ENCODE assay signal across 18 cellular contexts in the genomic region with DNA sequence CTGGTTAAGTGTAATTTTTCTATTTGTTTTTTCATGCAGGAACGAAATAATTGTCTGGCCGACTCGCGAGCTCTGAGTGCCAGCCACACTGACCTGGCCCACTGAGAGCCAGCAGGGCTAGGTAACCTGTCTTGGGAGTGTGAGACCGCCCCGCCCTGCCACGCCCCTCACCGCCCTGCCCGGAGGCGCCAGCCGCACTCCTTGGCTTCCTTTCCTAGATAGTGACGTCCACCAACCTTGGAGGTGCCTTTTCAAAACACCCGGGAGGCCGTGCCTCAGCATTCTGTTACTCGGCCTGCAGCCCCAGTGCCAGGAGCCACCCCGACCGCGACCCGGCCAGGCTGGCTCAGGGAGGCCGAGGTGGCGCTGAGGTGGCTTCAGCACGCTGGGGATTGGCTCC. TPM values are rescaled to one million over a fixed set of nuclear protein-coding genes. Genes with fewer than 3 reads are reported as not detected.
DNase-seq lines count a peak whose midpoint lies in the region; ATAC-seq, FAIRE-seq and TF ChIP-seq lines count a peak whose summit lies in the region.
"Had no signal": no experiment of that assay in that cellular context is flagged by ENCODE, and none has a peak within 500 bp of the region (broad histone marks: within the 10 kb centered on the region; RNA-seq: fewer than 3 reads in every experiment).

No MANE protein-coding gene starts in this region.

- no peaks in the 10 kb centered on the region for H3K27me3 Mint-ChIP-seq in type B pancreatic cell
- H3K27me3 Mint-ChIP-seq: naive thymus-derived CD8-positive, alpha-beta T cell had no signal

- H3K27me3 ChIP-seq in bronchial epithelial cell (ENCODE audit: control insufficient read depth, insufficient read depth, low read length), result no peaks in the 10 kb centered on the region
- H3K27me3 ChIP-seq: body of pancreas had no signal

- DNase-seq in LoVo (ENCODE audit: low spot score), result peak; percentile 44
- peak; percentile 44 for DNase-seq in bronchial epithelial cell (ENCODE audit: low read depth)
- peak; percentile 89 for DNase-seq in mesenteric fat pad (ENCODE audit: low spot score)
- DNase-seq in type B pancreatic cell (ENCODE audit: extremely low spot score, unreplicated experiment), result no peak
- no peak for DNase-seq in ecto neural progenitor cell (ENCODE audit: low spot score)
- DNase-seq in NCI-H1105 (lab: John Stamatoyannopoulos, UW), result no peak
- DNase-seq: activated CD4-positive, CD25-positive, alpha-beta regulatory T cell; activated gamma-delta T cell treated with Interleukin-2 at 50 U/mL for 16 hours; body of pancreas; DND-41; hypothalamus; naive thymus-derived CD8-positive, alpha-beta T cell; NCI-H187 treated with DMSO at 0.1 percent for 48 hours; NCI-H524 treated with DMSO at 0.1 percent for 48 hours; RPMI8226 had no signal

- H3K36me3 Mint-ChIP-seq in type B pancreatic cell, result peaks cover 8% of the 10 kb centered on the region

- H3K9me3 Mint-ChIP-seq in type B pancreatic cell, result no peaks in the 10 kb centered on the region
- H3K9me3 Mint-ChIP-seq: naive thymus-derived CD8-positive, alpha-beta T cell had no signal

- no peak for ATAC-seq in GM19397 (IDR thresholded peaks at IDR 0.05; ENCODE audit: unreplicated experiment)
- ATAC-seq: body of pancreas; left lobe of liver; naive thymus-derived CD8-positive, alpha-beta T cell had no signal

- H3K27ac Mint-ChIP-seq in type B pancreatic cell, result peak overlapping the region; percentile 68

- peaks cover 27% of the 10 kb centered on the region for H3K36me3 ChIP-seq in bronchial epithelial cell (ENCODE audit: control insufficient read depth, insufficient read depth, low read length)

- H3K4me3 ChIP-seq in bronchial epithelial cell (ENCODE audit: low read depth, low read length), result no peak overlapping the region
- H3K4me3 ChIP-seq: body of pancreas had no signal

- no peak overlapping the region for H3K4me3 Mint-ChIP-seq in type B pancreatic cell

- TF ChIP-seq CTCF in bronchial epithelial cell (IDR thresholded peaks at IDR 0.05; ENCODE audit: insufficient read depth, low read length, severe bottlenecking) (no peak), type B pancreatic cell (conservative IDR thresholded peaks at IDR 0.05) (no peak)

- no peak for FAIRE-seq in bronchial epithelial cell (lab: Jason Lieb, UNC)
- FAIRE-seq: H54 had no signal

- peaks cover 22% of the 10 kb centered on the region for H3K4me1 Mint-ChIP-seq in type B pancreatic cell (ENCODE audit: unreplicated experiment)

RNA-seq across cellular contexts. Expression of a gene that starts 21.7 kb away (rescaled TPM):
- total RNA-seq in bronchial epithelial cell, result 4.9 and 6.1 TPM in 2 replicates
- 6.3 TPM for total RNA-seq in mesenteric fat pad
- 17.3 and 35.2 TPM in 2 replicates for total RNA-seq in type B pancreatic cell (ENCODE audit: low replicate concordance)

RNA-seq across cellular contexts. Expression of a gene that starts 22.1 kb away (rescaled TPM):
- 76.1 and 77.7 TPM in 2 replicates for total RNA-seq in bronchial epithelial cell
- total RNA-seq in mesenteric fat pad, result 57.4 TPM
- total RNA-seq in type B pancreatic cell (ENCODE audit: low replicate concordance), result 41.7 and 59.1 TPM in 2 replicates

Comparison
In these comparisons a context has a peak if more than half of its experiments do, and no peak if none do; other contexts are left out.
1. DNase-seq: peak in LoVo (single experiment), bronchial epithelial cell (single experiment) and mesenteric fat pad (single experiment); none in type B pancreatic cell (single experiment), ecto neural progenitor cell (single experiment) and NCI-H1105 (single experiment).